In genomic region chr9:34620061-34620994, GRCh38 we compare ENCODE assay signal across 8 cellular contexts. TPM values are rescaled to one million over a fixed set of nuclear protein-coding genes. Genes with fewer than 3 reads are reported as not detected.
A peak's percentile ranks its signal among the peaks of the same experiment; 100 is the strongest.
DNase-seq lines count a peak whose midpoint lies in the region; ATAC-seq and TF ChIP-seq lines count a peak whose summit lies in the region.

Gene DCTN3, minus strand, starts transcription at chr9:34620495. Its CDS starts 31 bp downstream, at chr9:34620464.

- DNase-seq in GM12864 (ENCODE audit: low read depth) = peak; percentile 91
- peak; percentile 75 for DNase-seq in NCI-H128 (lab: John Stamatoyannopoulos, UW; ENCODE audit: unreplicated experiment)
- peak; percentile 92 for DNase-seq in SW480 (ENCODE audit: low spot score)
- peak; percentile 87 for DNase-seq in activated naive CD8-positive, alpha-beta T cell treated with anti-CD3 and anti-CD28 coated beads, Interleukin-2, amount 50 U/mL, for 24 hours
- DNase-seq in heart left ventricle = peak; percentile 93 to 96 (median 94)
- peak; percentile 90 to 99 (median 96) for DNase-seq in posterior cingulate gyrus
- peak; percentile 89 to 98 for DNase-seq in upper lobe of left lung

- peak within 1 kb of the TSS; percentile 94 for H3K4me3 Mint-ChIP-seq in activated naive CD8-positive, alpha-beta T cell treated with anti-CD3 and anti-CD28 coated beads, Interleukin-2, amount 50 U/mL, for 24 hours

- H3K27ac Mint-ChIP-seq in activated naive CD8-positive, alpha-beta T cell treated with anti-CD3 and anti-CD28 coated beads, Interleukin-2, amount 50 U/mL, for 24 hours = peak within 1 kb of the TSS; percentile 66

- peaks cover 0 to 35% (median 34%) of the 10 kb centered on the region in 9 donors for H3K36me3 ChIP-seq in heart left ventricle
- H3K36me3 ChIP-seq in upper lobe of left lung = peaks cover 7 to 32% (median 27%) of the 10 kb centered on the region in 4 donors

- H3K9me3 Mint-ChIP-seq in activated naive CD8-positive, alpha-beta T cell treated with anti-CD3 and anti-CD28 coated beads, Interleukin-2, amount 50 U/mL, for 24 hours = no peaks in the 10 kb centered on the region

- TF ChIP-seq CTCF in GM12864 (IDR thresholded peaks at IDR 0.05; ENCODE audit: low read depth, low read length, missing control alignments) = no peak
- TF ChIP-seq CTCF in heart left ventricle (IDR thresholded peaks at IDR 0.05) = peak in 1 of 12 donors; percentile 34
- no peak for TF ChIP-seq CTCF in upper lobe of left lung (IDR thresholded peaks at IDR 0.05)

- intact Hi-C loops in heart left ventricle (cut with DNase I) = no loop called here
- intact Hi-C loops in posterior cingulate gyrus (cut with DNase I) = no loop called here

- no peak for TF ChIP-seq EP300 in upper lobe of left lung (IDR thresholded peaks at IDR 0.05)

- WGBS in heart left ventricle, 4 donors = 4 to 12% (median 5%) methylated on average over 17 to 43 of the region's 43 CpGs
- 6 to 7% methylated on average over 25 to 43 of the region's 43 CpGs for WGBS in upper lobe of left lung, 2 donors

- H3K36me3 Mint-ChIP-seq in activated naive CD8-positive, alpha-beta T cell treated with anti-CD3 and anti-CD28 coated beads, Interleukin-2, amount 50 U/mL, for 24 hours (ENCODE audit: low read depth) = peaks cover 9% of the 10 kb centered on the region

- H3K27ac ChIP-seq in heart left ventricle (peak within 1 kb of the TSS in 7 of 12 donors; percentile 37 to 75 (median 51)), upper lobe of left lung (peak within 1 kb of the TSS; percentile 26 to 79 (median 54))

- peak in 1 of 2 donors; percentile 38 for TF ChIP-seq POLR2A in heart left ventricle (IDR thresholded peaks at IDR 0.05)
- TF ChIP-seq POLR2A in upper lobe of left lung (IDR thresholded peaks at IDR 0.05) = peak in 3 of 4 donors; percentile 25 to 69 (median 51)

- H3K9me3 ChIP-seq in heart left ventricle = no peaks in the 10 kb centered on the region
- no peaks in the 10 kb centered on the region for H3K9me3 ChIP-seq in upper lobe of left lung

- peak; percentile 99 for ATAC-seq in HG02678 (IDR thresholded peaks at IDR 0.05; ENCODE audit: unreplicated experiment)
- peak; percentile 97 for ATAC-seq in activated naive CD8-positive, alpha-beta T cell treated with anti-CD3 and anti-CD28 coated beads, Interleukin-2, amount 50 U/mL, for 24 hours
- peak; percentile 97 to 99 (median 98) for ATAC-seq in heart left ventricle
- ATAC-seq in upper lobe of left lung (ENCODE audit: low FRiP score in 2 of 2) = peak; percentile 94 to 98

- peaks cover 28% of the 10 kb centered on the region for H3K27me3 Mint-ChIP-seq in activated naive CD8-positive, alpha-beta T cell treated with anti-CD3 and anti-CD28 coated beads, Interleukin-2, amount 50 U/mL, for 24 hours

- H3K4me3 ChIP-seq in GM12864 (ENCODE audit: low read depth, low read length) = peak within 1 kb of the TSS; percentile 70
- peak within 1 kb of the TSS; percentile 63 to 99 (median 79) for H3K4me3 ChIP-seq in heart left ventricle
- peak within 1 kb of the TSS; percentile 79 to 96 (median 92) for H3K4me3 ChIP-seq in upper lobe of left lung

- H3K27me3 ChIP-seq in heart left ventricle (peaks cover 15 to 39% (median 35%) of the 10 kb centered on the region in 9 donors), upper lobe of left lung (peaks cover 1 to 30% (median 17%) of the 10 kb centered on the region in 4 donors)

- peaks cover 0 to 33% (median 20%) of the 10 kb centered on the region in 12 donors for H3K4me1 ChIP-seq in heart left ventricle
- H3K4me1 ChIP-seq in upper lobe of left lung = peaks cover 15 to 24% (median 20%) of the 10 kb centered on the region in 4 donors

- H3K4me1 Mint-ChIP-seq in activated naive CD8-positive, alpha-beta T cell treated with anti-CD3 and anti-CD28 coated beads, Interleukin-2, amount 50 U/mL, for 24 hours = peaks cover 25% of the 10 kb centered on the region

RNA-seq across cellular contexts. Expression of gene DCTN3, which starts in this region (rescaled TPM):
- total RNA-seq in heart left ventricle = 100 to 1,000 TPM; 104 to 155 (median 125) TPM
- 100 to 1,000 TPM in 1 of 2 donors, 10 to 100 TPM in 1; 73.8 to 118 TPM for polyA plus RNA-seq in heart left ventricle
- 10 to 100 TPM; 26.2 to 92.6 (median 68.1) TPM for total RNA-seq in upper lobe of left lung

Comparison
In these comparisons a context has a peak if more than half of its experiments do, and no peak if none do; other contexts are left out.
1. Peak in every context shown above with its lines: DNase-seq, ATAC-seq, H3K4me3 ChIP-seq and H3K27ac ChIP-seq.